In genomic region chr7:2269468-2270460, GRCh38 we compare ENCODE assay signal across 1 cellular context.
TF ChIP-seq lines count a peak whose summit lies in the region.

No MANE protein-coding gene starts in this region.

TF ChIP-seq in K562, 482 proteins besides CTCF, POLR2A, EP300 and RAD21:
- TF ChIP-seq ZBTB40 (IDR thresholded peaks at IDR 0.05) (0 out of 2 replicates have a peak, but pooled peaks have one; percentile 59), ZBTB40 (CRISPR knock-in tag; IDR thresholded peaks at IDR 0.05) (no peak), TCF3 (CRISPR knock-in tag; IDR thresholded peaks at IDR 0.05) (no peak)
